Comparison of ENCODE assay signal across 1 cellular context in the genomic region with DNA sequence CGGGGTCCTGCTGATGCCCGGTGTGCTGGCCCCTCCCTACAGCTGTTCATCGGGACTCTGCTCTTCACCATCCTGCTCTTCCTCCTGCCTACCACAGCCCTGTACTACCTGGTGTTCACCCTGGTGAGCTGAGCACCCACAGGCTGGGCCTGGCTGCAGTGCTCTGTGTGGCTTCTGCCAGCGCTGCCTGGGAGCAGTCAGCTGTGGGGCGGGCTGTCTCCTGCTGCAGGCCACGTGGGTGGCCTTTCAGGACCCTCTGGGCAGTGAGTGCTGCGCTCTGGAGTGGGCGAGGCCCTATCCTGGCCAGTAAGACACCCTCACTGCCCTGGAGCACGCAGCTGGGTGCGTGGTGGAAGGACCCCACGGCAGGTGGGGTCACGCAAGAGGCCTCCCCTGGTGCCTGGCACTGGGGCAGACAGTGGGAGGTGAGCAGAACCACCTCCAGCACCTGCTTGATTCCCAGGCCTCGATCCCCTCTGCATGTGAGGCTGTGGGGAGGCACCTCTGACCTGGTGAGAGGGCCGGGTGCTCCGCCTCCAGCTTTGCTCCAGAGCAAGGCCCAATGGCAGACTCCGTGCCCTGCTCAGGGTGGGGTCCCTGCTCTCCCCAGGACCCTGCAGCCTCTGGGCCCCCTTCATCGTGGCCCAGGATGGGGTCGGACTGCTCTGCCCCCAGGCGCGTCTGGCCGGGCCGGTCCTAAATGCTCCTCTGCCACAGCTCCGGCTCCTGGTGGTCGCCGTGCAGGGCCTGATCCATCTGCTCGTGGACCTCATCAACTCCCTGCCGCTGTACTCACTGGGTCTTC.
TF ChIP-seq lines count a peak whose summit lies in the region.

No MANE protein-coding gene starts in this region.

TF ChIP-seq in K562, 482 proteins besides CTCF, POLR2A, EP300 and RAD21:
- TF ChIP-seq HNRNPH1 (optimal IDR thresholded peaks at IDR 0.05; ENCODE audit: low read depth, low read length): no peak
- TF ChIP-seq, protein P1, sequence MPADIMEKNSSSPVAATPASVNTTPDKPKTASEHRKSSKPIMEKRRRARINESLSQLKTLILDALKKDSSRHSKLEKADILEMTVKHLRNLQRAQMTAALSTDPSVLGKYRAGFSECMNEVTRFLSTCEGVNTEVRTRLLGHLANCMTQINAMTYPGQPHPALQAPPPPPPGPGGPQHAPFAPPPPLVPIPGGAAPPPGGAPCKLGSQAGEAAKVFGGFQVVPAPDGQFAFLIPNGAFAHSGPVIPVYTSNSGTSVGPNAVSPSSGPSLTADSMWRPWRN (IDR thresholded peaks at IDR 0.05; ENCODE audit: low read depth): no peak
- TF ChIP-seq DPF2 (IDR thresholded peaks at IDR 0.05): no peak
- no peak for TF ChIP-seq LCOR (CRISPR knock-in tag; IDR thresholded peaks at IDR 0.05)
- no peak for TF ChIP-seq ZNF282 (CRISPR knock-in tag; IDR thresholded peaks at IDR 0.05)
- no peak for TF ChIP-seq PTTG1 (tag; IDR thresholded peaks at IDR 0.05; ENCODE audit: low read depth)
- TF ChIP-seq SMARCE1 (IDR thresholded peaks at IDR 0.05): no peak
- TF ChIP-seq, protein P2, sequence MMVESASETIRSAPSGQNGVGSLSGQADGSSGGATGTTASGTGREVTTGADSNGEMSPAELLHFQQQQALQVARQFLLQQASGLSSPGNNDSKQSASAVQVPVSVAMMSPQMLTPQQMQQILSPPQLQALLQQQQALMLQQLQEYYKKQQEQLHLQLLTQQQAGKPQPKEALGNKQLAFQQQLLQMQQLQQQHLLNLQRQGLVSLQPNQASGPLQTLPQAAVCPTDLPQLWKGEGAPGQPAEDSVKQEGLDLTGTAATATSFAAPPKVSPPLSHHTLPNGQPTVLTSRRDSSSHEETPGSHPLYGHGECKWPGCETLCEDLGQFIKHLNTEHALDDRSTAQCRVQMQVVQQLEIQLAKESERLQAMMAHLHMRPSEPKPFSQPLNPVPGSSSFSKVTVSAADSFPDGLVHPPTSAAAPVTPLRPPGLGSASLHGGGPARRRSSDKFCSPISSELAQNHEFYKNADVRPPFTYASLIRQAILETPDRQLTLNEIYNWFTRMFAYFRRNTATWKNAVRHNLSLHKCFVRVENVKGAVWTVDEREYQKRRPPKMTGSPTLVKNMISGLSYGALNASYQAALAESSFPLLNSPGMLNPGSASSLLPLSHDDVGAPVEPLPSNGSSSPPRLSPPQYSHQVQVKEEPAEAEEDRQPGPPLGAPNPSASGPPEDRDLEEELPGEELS (CRISPR knock-in tag; IDR thresholded peaks at IDR 0.05; ENCODE audit: borderline replicate concordance): 0 out of 2 replicates have a peak, but pooled peaks have one; percentile 52
- TF ChIP-seq, protein P3, sequence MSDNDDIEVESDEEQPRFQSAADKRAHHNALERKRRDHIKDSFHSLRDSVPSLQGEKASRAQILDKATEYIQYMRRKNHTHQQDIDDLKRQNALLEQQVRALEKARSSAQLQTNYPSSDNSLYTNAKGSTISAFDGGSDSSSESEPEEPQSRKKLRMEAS (CRISPR knock-in tag; IDR thresholded peaks at IDR 0.05): no peak
- no peak for TF ChIP-seq SMARCA4 (IDR thresholded peaks at IDR 0.05)
- no peak for TF ChIP-seq MAFF (IDR thresholded peaks at IDR 0.05; ENCODE audit: low read length)
- TF ChIP-seq HDAC6 (IDR thresholded peaks at IDR 0.05; ENCODE audit: low read depth, low read length): no peak
- peak; percentile 50 for TF ChIP-seq POLR2G (IDR thresholded peaks at IDR 0.05; ENCODE audit: low read depth, low read length)
- no peak for TF ChIP-seq GTF2E2 (tag; IDR thresholded peaks at IDR 0.05)
- TF ChIP-seq SRSF3 (IDR thresholded peaks at IDR 0.05; ENCODE audit: insufficient read depth, low read length): no peak
- no peak for TF ChIP-seq ARHGAP35 (IDR thresholded peaks at IDR 0.05; ENCODE audit: partially characterized antibody)
- no peak for TF ChIP-seq ZBTB1 (CRISPR knock-in tag; IDR thresholded peaks at IDR 0.05; ENCODE audit: borderline replicate concordance, low read depth)
- TF ChIP-seq, protein P4, sequence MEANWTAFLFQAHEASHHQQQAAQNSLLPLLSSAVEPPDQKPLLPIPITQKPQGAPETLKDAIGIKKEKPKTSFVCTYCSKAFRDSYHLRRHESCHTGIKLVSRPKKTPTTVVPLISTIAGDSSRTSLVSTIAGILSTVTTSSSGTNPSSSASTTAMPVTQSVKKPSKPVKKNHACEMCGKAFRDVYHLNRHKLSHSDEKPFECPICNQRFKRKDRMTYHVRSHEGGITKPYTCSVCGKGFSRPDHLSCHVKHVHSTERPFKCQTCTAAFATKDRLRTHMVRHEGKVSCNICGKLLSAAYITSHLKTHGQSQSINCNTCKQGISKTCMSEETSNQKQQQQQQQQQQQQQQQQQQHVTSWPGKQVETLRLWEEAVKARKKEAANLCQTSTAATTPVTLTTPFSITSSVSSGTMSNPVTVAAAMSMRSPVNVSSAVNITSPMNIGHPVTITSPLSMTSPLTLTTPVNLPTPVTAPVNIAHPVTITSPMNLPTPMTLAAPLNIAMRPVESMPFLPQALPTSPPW (CRISPR knock-in tag; IDR thresholded peaks at IDR 0.05): no peak
- TF ChIP-seq, protein P5, sequence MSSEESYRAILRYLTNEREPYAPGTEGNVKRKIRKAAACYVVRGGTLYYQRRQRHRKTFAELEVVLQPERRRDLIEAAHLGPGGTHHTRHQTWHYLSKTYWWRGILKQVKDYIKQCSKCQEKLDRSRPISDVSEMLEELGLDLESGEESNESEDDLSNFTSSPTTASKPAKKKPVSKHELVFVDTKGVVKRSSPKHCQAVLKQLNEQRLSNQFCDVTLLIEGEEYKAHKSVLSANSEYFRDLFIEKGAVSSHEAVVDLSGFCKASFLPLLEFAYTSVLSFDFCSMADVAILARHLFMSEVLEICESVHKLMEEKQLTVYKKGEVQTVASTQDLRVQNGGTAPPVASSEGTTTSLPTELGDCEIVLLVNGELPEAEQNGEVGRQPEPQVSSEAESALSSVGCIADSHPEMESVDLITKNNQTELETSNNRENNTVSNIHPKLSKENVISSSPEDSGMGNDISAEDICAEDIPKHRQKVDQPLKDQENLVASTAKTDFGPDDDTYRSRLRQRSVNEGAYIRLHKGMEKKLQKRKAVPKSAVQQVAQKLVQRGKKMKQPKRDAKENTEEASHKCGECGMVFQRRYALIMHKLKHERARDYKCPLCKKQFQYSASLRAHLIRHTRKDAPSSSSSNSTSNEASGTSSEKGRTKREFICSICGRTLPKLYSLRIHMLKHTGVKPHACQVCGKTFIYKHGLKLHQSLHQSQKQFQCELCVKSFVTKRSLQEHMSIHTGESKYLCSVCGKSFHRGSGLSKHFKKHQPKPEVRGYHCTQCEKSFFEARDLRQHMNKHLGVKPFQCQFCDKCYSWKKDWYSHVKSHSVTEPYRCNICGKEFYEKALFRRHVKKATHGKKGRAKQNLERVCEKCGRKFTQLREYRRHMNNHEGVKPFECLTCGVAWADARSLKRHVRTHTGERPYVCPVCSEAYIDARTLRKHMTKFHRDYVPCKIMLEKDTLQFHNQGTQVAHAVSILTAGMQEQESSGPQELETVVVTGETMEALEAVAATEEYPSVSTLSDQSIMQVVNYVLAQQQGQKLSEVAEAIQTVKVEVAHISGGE (CRISPR knock-in tag; IDR thresholded peaks at IDR 0.05): no peak
- peak; percentile 30; the same call in 1 of the 2 replicates for TF ChIP-seq ZNF121 (CRISPR knock-in tag; conservative IDR thresholded peaks at IDR 0.05)
- TF ChIP-seq CHD4 (IDR thresholded peaks at IDR 0.05; ENCODE audit: insufficient read depth, insufficient replicate concordance, low read depth, low read length, poor library complexity, severe bottlenecking): no peak
- TF ChIP-seq, protein P6, sequence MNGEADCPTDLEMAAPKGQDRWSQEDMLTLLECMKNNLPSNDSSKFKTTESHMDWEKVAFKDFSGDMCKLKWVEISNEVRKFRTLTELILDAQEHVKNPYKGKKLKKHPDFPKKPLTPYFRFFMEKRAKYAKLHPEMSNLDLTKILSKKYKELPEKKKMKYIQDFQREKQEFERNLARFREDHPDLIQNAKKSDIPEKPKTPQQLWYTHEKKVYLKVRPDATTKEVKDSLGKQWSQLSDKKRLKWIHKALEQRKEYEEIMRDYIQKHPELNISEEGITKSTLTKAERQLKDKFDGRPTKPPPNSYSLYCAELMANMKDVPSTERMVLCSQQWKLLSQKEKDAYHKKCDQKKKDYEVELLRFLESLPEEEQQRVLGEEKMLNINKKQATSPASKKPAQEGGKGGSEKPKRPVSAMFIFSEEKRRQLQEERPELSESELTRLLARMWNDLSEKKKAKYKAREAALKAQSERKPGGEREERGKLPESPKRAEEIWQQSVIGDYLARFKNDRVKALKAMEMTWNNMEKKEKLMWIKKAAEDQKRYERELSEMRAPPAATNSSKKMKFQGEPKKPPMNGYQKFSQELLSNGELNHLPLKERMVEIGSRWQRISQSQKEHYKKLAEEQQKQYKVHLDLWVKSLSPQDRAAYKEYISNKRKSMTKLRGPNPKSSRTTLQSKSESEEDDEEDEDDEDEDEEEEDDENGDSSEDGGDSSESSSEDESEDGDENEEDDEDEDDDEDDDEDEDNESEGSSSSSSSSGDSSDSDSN (IDR thresholded peaks at IDR 0.05; ENCODE audit: borderline replicate concordance in 1 of 2, low read depth in 2 of 2, low read length in 2 of 2): no peak
